In the genomic region with DNA sequence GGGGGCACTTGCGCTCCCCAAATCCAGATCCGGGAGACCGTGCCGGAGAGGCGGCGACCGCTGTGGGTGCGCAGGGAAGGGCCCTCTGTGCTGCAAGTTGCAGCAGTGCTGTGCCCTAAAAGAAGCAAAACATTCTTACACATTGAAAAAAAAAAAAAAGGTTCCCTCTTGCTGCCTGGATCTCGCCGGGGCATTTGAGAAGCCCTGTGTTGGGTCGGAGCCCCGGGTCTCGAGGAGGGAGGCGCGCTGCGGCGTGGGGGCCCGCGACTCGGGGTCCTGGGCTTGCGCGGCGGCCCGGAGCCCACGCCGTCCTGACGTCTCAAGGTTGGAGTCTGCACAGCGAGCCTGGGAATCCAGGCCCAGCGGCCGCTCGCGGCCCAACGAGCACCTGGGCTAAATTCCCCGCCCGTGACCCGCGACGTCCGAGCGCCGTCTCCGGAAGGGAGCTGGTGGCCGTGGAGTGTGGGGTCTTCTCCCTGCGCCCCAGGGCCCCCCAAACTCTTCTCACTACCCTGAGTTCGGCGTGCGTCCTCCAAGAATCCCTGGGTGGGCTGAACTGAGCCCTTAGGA, we compare ENCODE assay signal across 2 cellular contexts.
TF ChIP-seq lines count a peak whose summit lies in the region.

No MANE protein-coding gene starts in this region.

TF ChIP-seq in GM23338, 12 proteins besides CTCF, POLR2A, EP300 and RAD21 (continued from another document):
- TF ChIP-seq, protein P1, sequence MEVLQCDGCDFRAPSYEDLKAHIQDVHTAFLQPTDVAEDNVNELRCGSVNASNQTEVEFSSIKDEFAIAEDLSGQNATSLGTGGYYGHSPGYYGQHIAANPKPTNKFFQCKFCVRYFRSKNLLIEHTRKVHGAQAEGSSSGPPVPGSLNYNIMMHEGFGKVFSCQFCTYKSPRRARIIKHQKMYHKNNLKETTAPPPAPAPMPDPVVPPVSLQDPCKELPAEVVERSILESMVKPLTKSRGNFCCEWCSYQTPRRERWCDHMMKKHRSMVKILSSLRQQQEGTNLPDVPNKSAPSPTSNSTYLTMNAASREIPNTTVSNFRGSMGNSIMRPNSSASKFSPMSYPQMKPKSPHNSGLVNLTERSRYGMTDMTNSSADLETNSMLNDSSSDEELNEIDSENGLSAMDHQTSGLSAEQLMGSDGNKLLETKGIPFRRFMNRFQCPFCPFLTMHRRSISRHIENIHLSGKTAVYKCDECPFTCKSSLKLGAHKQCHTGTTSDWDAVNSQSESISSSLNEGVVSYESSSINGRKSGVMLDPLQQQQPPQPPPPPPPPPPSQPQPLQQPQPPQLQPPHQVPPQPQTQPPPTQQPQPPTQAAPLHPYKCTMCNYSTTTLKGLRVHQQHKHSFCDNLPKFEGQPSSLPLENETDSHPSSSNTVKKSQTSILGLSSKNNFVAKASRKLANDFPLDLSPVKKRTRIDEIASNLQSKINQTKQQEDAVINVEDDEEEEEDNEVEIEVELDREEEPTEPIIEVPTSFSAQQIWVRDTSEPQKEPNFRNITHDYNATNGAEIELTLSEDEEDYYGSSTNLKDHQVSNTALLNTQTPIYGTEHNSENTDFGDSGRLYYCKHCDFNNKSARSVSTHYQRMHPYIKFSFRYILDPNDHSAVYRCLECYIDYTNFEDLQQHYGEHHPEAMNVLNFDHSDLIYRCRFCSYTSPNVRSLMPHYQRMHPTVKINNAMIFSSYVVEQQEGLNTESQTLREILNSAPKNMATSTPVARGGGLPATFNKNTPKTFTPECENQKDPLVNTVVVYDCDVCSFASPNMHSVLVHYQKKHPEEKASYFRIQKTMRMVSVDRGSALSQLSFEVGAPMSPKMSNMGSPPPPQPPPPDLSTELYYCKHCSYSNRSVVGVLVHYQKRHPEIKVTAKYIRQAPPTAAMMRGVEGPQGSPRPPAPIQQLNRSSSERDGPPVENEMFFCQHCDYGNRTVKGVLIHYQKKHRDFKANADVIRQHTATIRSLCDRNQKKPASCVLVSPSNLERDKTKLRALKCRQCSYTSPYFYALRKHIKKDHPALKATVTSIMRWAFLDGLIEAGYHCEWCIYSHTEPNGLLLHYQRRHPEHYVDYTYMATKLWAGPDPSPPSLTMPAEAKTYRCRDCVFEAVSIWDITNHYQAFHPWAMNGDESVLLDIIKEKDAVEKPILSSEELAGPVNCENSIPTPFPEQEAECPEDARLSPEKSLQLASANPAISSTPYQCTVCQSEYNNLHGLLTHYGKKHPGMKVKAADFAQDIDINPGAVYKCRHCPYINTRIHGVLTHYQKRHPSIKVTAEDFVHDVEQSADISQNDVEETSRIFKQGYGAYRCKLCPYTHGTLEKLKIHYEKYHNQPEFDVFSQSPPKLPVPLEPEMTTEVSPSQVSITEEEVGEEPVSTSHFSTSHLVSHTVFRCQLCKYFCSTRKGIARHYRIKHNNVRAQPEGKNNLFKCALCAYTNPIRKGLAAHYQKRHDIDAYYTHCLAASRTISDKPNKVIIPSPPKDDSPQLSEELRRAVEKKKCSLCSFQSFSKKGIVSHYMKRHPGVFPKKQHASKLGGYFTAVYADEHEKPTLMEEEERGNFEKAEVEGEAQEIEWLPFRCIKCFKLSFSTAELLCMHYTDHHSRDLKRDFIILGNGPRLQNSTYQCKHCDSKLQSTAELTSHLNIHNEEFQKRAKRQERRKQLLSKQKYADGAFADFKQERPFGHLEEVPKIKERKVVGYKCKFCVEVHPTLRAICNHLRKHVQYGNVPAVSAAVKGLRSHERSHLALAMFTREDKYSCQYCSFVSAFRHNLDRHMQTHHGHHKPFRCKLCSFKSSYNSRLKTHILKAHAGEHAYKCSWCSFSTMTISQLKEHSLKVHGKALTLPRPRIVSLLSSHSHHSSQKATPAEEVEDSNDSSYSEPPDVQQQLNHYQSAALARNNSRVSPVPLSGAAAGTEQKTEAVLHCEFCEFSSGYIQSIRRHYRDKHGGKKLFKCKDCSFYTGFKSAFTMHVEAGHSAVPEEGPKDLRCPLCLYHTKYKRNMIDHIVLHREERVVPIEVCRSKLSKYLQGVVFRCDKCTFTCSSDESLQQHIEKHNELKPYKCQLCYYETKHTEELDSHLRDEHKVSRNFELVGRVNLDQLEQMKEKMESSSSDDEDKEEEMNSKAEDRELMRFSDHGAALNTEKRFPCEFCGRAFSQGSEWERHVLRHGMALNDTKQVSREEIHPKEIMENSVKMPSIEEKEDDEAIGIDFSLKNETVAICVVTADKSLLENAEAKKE (CRISPR knock-in tag; IDR thresholded peaks at IDR 0.05) = no peak
- TF ChIP-seq ZNF114 (CRISPR knock-in tag; IDR thresholded peaks at IDR 0.05) (no peak), JUNB (IDR thresholded peaks at IDR 0.05; ENCODE audit: unreplicated experiment) (no peak), NANOG (IDR thresholded peaks at IDR 0.05; ENCODE audit: borderline replicate concordance) (no peak), EZH2 (IDR thresholded peaks at IDR 0.05; ENCODE audit: low read depth, unreplicated experiment) (no peak), EZH2phosphoT487 (IDR thresholded peaks at IDR 0.05; ENCODE audit: unreplicated experiment) (no peak), POLR2AphosphoS5 (IDR thresholded peaks at IDR 0.05; ENCODE audit: low read depth) (no peak), ZNF331 (CRISPR knock-in tag; IDR thresholded peaks at IDR 0.05; ENCODE audit: low read depth) (no peak), CREB1 (CRISPR knock-in tag; IDR thresholded peaks at IDR 0.05; ENCODE audit: low read depth) (no peak)
- TF ChIP-seq, protein P2, sequence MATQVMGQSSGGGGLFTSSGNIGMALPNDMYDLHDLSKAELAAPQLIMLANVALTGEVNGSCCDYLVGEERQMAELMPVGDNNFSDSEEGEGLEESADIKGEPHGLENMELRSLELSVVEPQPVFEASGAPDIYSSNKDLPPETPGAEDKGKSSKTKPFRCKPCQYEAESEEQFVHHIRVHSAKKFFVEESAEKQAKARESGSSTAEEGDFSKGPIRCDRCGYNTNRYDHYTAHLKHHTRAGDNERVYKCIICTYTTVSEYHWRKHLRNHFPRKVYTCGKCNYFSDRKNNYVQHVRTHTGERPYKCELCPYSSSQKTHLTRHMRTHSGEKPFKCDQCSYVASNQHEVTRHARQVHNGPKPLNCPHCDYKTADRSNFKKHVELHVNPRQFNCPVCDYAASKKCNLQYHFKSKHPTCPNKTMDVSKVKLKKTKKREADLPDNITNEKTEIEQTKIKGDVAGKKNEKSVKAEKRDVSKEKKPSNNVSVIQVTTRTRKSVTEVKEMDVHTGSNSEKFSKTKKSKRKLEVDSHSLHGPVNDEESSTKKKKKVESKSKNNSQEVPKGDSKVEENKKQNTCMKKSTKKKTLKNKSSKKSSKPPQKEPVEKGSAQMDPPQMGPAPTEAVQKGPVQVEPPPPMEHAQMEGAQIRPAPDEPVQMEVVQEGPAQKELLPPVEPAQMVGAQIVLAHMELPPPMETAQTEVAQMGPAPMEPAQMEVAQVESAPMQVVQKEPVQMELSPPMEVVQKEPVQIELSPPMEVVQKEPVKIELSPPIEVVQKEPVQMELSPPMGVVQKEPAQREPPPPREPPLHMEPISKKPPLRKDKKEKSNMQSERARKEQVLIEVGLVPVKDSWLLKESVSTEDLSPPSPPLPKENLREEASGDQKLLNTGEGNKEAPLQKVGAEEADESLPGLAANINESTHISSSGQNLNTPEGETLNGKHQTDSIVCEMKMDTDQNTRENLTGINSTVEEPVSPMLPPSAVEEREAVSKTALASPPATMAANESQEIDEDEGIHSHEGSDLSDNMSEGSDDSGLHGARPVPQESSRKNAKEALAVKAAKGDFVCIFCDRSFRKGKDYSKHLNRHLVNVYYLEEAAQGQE (IDR thresholded peaks at IDR 0.05; ENCODE audit: unreplicated experiment) = no peak

TF ChIP-seq in WTC11, 78 proteins besides CTCF, POLR2A, EP300 and RAD21 (continued from another document):
- TF ChIP-seq, protein P3, sequence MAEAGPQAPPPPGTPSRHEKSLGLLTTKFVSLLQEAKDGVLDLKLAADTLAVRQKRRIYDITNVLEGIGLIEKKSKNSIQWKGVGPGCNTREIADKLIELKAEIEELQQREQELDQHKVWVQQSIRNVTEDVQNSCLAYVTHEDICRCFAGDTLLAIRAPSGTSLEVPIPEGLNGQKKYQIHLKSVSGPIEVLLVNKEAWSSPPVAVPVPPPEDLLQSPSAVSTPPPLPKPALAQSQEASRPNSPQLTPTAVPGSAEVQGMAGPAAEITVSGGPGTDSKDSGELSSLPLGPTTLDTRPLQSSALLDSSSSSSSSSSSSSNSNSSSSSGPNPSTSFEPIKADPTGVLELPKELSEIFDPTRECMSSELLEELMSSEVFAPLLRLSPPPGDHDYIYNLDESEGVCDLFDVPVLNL (CRISPR knock-in tag; IDR thresholded peaks at IDR 0.05; ENCODE audit: borderline replicate concordance, low read depth) = no peak
- TF ChIP-seq TP53 (CRISPR knock-in tag; IDR thresholded peaks at IDR 0.05) (no peak), JAZF1 (CRISPR knock-in tag; IDR thresholded peaks at IDR 0.05) (no peak)
